Comparison of ENCODE assay signal across 29 cellular contexts in genomic region chr6:110800839-110801196, GRCh38.
"Had no signal": no experiment of that assay in that cellular context is flagged by ENCODE, and none has a peak within 500 bp of the region (broad histone marks: within the 10 kb centered on the region; RNA-seq: fewer than 3 reads in every experiment).

No MANE protein-coding gene starts in this region.

- H2AFZ ChIP-seq: parathyroid adenoma had no signal

- ATAC-seq: activated CD4-positive, alpha-beta T cell treated with anti-CD3 and anti-CD28 coated beads for 36 hours; activated naive CD4-positive, alpha-beta T cell treated with anti-CD3 and anti-CD28 coated beads, Interleukin-2, amount 50 U/mL, for 72 hours; activated T-cell treated with anti-CD3 and anti-CD28 coated beads, Interleukin-2, amount 50 U/mL, for 72 hours; gastroesophageal sphincter; naive thymus-derived CD8-positive, alpha-beta T cell; psoas muscle; stimulated activated memory B cell treated with anti-CD40 and anti-IgM and Interleukin-4, amounts not matched to agents 10 μg/mL and 1 μg/mL and 100 μg/mL, for 72 hours had no signal

- H3K9me3 Mint-ChIP-seq: activated naive CD4-positive, alpha-beta T cell treated with anti-CD3 and anti-CD28 coated beads, Interleukin-2, amount 50 U/mL, for 72 hours; activated T-cell treated with anti-CD3 and anti-CD28 coated beads, Interleukin-2, amount 50 U/mL, for 72 hours; stimulated activated memory B cell treated with anti-CD40 and anti-IgM and Interleukin-4, amounts not matched to agents 10 μg/mL and 1 μg/mL and 100 μg/mL, for 72 hours had no signal

- FAIRE-seq: endothelial cell of umbilical vein had no signal

- H3K27ac Mint-ChIP-seq: activated CD4-positive, alpha-beta T cell treated with anti-CD3 and anti-CD28 coated beads for 36 hours; activated naive CD4-positive, alpha-beta T cell treated with anti-CD3 and anti-CD28 coated beads, Interleukin-2, amount 50 U/mL, for 72 hours; activated T-cell treated with anti-CD3 and anti-CD28 coated beads, Interleukin-2, amount 50 U/mL, for 72 hours; stimulated activated memory B cell treated with anti-CD40 and anti-IgM and Interleukin-4, amounts not matched to agents 10 μg/mL and 1 μg/mL and 100 μg/mL, for 72 hours had no signal

- H3K27me3 Mint-ChIP-seq: activated CD4-positive, alpha-beta T cell treated with anti-CD3 and anti-CD28 coated beads for 36 hours; naive thymus-derived CD8-positive, alpha-beta T cell; stimulated activated memory B cell treated with anti-CD40 and anti-IgM and Interleukin-4, amounts not matched to agents 10 μg/mL and 1 μg/mL and 100 μg/mL, for 72 hours had no signal

- H3K4me3 ChIP-seq: breast epithelium, gastroesophageal sphincter, psoas muscle, right atrium auricular region, smooth muscle cell, stomach, thyroid gland, upper lobe of left lung, vagina had no signal

- H3K4me1 ChIP-seq: breast epithelium, gastroesophageal sphincter, parathyroid adenoma, right atrium auricular region, stomach, thyroid gland, upper lobe of left lung, vagina had no signal

- H3K4me3 Mint-ChIP-seq: activated CD4-positive, alpha-beta T cell treated with anti-CD3 and anti-CD28 coated beads for 36 hours; activated T-cell treated with anti-CD3 and anti-CD28 coated beads, Interleukin-2, amount 50 U/mL, for 72 hours; immature natural killer cell; naive thymus-derived CD8-positive, alpha-beta T cell; neural crest cell; stimulated activated memory B cell treated with anti-CD40 and anti-IgM and Interleukin-4, amounts not matched to agents 10 μg/mL and 1 μg/mL and 100 μg/mL, for 72 hours had no signal

- H3K36me3 ChIP-seq: breast epithelium, gastroesophageal sphincter, right atrium auricular region, stomach, thyroid gland, upper lobe of left lung, vagina had no signal

- H3K4me2 ChIP-seq: smooth muscle cell had no signal

- H3K27me3 ChIP-seq: breast epithelium, gastroesophageal sphincter, right atrium auricular region, stomach, thyroid gland, upper lobe of left lung, vagina had no signal

- H3K9me3 ChIP-seq: gastroesophageal sphincter, psoas muscle, right atrium auricular region, stomach, thyroid gland, upper lobe of left lung, vagina had no signal

- DNase-seq: activated CD4-positive, alpha-beta T cell treated with anti-CD3 and anti-CD28 coated beads for 36 hours; activated CD4-positive, CD25-positive, alpha-beta regulatory T cell; activated naive CD4-positive, alpha-beta T cell; activated T-cell treated with anti-CD3 and anti-CD28 coated beads for 4 hours; activated T-cell treated with anti-CD3 and anti-CD28 coated beads, Interleukin-2, amount 50 U/mL, for 72 hours; central memory CD4-positive, alpha-beta T cell; hypothalamus; immature natural killer cell; midbrain; naive thymus-derived CD8-positive, alpha-beta T cell; occipital lobe; psoas muscle; stimulated activated CD4-positive, alpha-beta T cell treated with anti-CD3 and anti-CD28 coated beads, Interleukin-1b, Interleukin-23, amount 100 ng/mL, for 48 hours; stimulated activated CD4-positive, alpha-beta T cell treated with anti-CD3 and anti-CD28 coated beads, Interleukin-4, amount 100 ng/mL, for 4 hours; stimulated activated CD8-positive, alpha-beta memory T cell treated with anti-CD3 and anti-CD28 coated beads, Interleukin-4, amount 100 ng/mL, for 48 hours; stomach; T-helper 9 cell; thyroid gland; upper lobe of left lung had no signal

- H3K27ac ChIP-seq: breast epithelium, gastroesophageal sphincter, parathyroid adenoma, psoas muscle, right atrium auricular region, stomach, thyroid gland, upper lobe of left lung, vagina had no signal
